18 cellular contexts compared by ENCODE assay signal in genomic region chr7:50367098-50367497, GRCh38.
DNase-seq lines count a peak whose midpoint lies in the region; ATAC-seq, FAIRE-seq and TF ChIP-seq lines count a peak whose summit lies in the region.
"Had no signal": no experiment of that assay in that cellular context is flagged by ENCODE, and none has a peak within 500 bp of the region (broad histone marks: within the 10 kb centered on the region; RNA-seq: fewer than 3 reads in every experiment).

No MANE protein-coding gene starts in this region.

- H3K27me3 ChIP-seq in Peyer's patch (no peaks in the 10 kb centered on the region), GM12878 (replicated peaks in 1 of 2; ENCODE audit: control insufficient read depth in 2 of 2, insufficient read depth in 2 of 2, low read length in 1 of 2) (no peaks in the 10 kb centered on the region), PC-3 (ENCODE audit: low read length) (peaks cover 74% of the 10 kb centered on the region)
- H3K27me3 ChIP-seq: ovary, stomach had no signal

- H2AFZ ChIP-seq in GM12878 (ENCODE audit: control insufficient read depth, low read depth, low read length), result no peak overlapping the region
- no peak overlapping the region for H2AFZ ChIP-seq in PC-3 (ENCODE audit: low read length)

- RAD21 ChIA-PET in GM12878 (lab: Charles Lee; ENCODE audit: unreplicated experiment), result interaction anchor here (0.8 to 10.0 kb wide), 24 partner anchors 10 to 274 kb away, joined by 3 to 124 read pairs (median 11); partner anchors contain the start of genes IKZF1 and ZPBP

- SMC1A ChIA-PET in GM12878 (lab: Charles Lee; ENCODE audit: uncharacterized antibody, unreplicated experiment), result interaction anchor here (0.8 to 10.5 kb wide), 35 partner anchors 9 to 328 kb away, joined by 3 to 274 read pairs (median 8); partner anchors contain the start of genes FIGNL1 and IKZF1

- no peak for TF ChIP-seq RAD21 in GM12878 (IDR thresholded peaks at IDR 0.05; ENCODE audit: insufficient read depth, low read depth, low read length)

- CTCF ChIA-PET in GM12878 (lab: Yijun Ruan, JAX) (interaction anchor here (0.6 to 6.4 kb wide), 27 partner anchors 10 to 248 kb away, joined by 3 to 152 read pairs (median 7); partner anchors contain the start of gene IKZF1), PC-3 (lab: Charles Lee) (no interaction called here)

- H3K79me2 ChIP-seq in GM12878 (ENCODE audit: control insufficient read depth, insufficient read depth, low read length) (no peaks in the 10 kb centered on the region; the same call in 1 of the 2 replicates), PC-3 (ENCODE audit: low read length) (no peaks in the 10 kb centered on the region)

- no peak for TF ChIP-seq POLR2A in Peyer's patch (IDR thresholded peaks at IDR 0.05)
- TF ChIP-seq POLR2A in GM12878 (IDR thresholded peaks at IDR 0.05; ENCODE audit: low read depth, low read length), result no peak
- no peak for TF ChIP-seq POLR2A in GM18505 (IDR thresholded peaks at IDR 0.05; ENCODE audit: borderline replicate concordance, extremely low read depth, insufficient read depth, insufficient read length)

- H3K27ac ChIP-seq in Peyer's patch (peak overlapping the region in 3 of 4 donors; percentile 9 to 59 (median 26)), GM12878 (ENCODE audit: control insufficient read depth, insufficient read depth) (0 out of 2 replicates have a peak overlapping the region, but pooled peaks have one; percentile 15), PC-3 (ENCODE audit: low read length) (no peak overlapping the region)
- H3K27ac ChIP-seq: KMS-11, ovary had no signal

- POLR2A ChIA-PET in GM12878 (lab: Charles Lee), result interaction anchor here (0.9 to 1.2 kb wide), 2 partner anchors 49 to 58 kb away, joined by 3 read pairs; no protein-coding TSS in a partner anchor
- POLR2A ChIA-PET in PC-3 (lab: Charles Lee; ENCODE audit: unreplicated experiment), result no interaction called here

- in situ Hi-C loops in GM12878 (cut with MboI), result no loop called here

- BruUV-seq in GM12878 (replicated peaks; lab: Mats Ljungman, UMichigan), result no TSS peak
- no TSS peak for BruUV-seq in PC-3 (replicated peaks; lab: Mats Ljungman, UMichigan)

- no peaks in the 10 kb centered on the region for H3K9me3 Mint-ChIP-seq in activated naive CD4-positive, alpha-beta T cell treated with anti-CD3 and anti-CD28 coated beads, Interleukin-2, amount 50 U/mL, for 24 hours
- peaks cover 0 to 5% of the 10 kb centered on the region in 2 donors for H3K9me3 Mint-ChIP-seq in stimulated activated naive CD8-positive, alpha-beta T cell treated with anti-CD3 and anti-CD28 coated beads, Interleukin-15, amount 100 ng/mL, for 72 hours

- H3K4me3 ChIP-seq in Peyer's patch (no peak overlapping the region), GM12878 (no peak overlapping the region), PC-3 (ENCODE audit: low read length) (no peak overlapping the region)
- H3K4me3 ChIP-seq: ovary, stomach had no signal

- TF ChIP-seq CTCF in Peyer's patch (IDR thresholded peaks at IDR 0.05) (no peak), GM12878 (IDR thresholded peaks at IDR 0.05 in 2 of 3, conservative IDR thresholded peaks at IDR 0.05 in 1 of 3; ENCODE audit: control insufficient read depth in 2 of 3, extremely low read depth in 1 of 3, insufficient read depth in 1 of 3, low read depth in 3 of 3, low read length in 3 of 3) (no peak), PC-3 (conservative IDR thresholded peaks at IDR 0.05; ENCODE audit: low read depth, low read length) (no peak)

- H3K27me3 Mint-ChIP-seq in activated naive CD4-positive, alpha-beta T cell treated with anti-CD3 and anti-CD28 coated beads, Interleukin-2, amount 50 U/mL, for 24 hours, result no peaks in the 10 kb centered on the region
- H3K27me3 Mint-ChIP-seq in stimulated activated naive CD8-positive, alpha-beta T cell treated with anti-CD3 and anti-CD28 coated beads, Interleukin-15, amount 100 ng/mL, for 72 hours, result no peaks in the 10 kb centered on the region

- H3K9me2 ChIP-seq in PC-3 (replicated peaks; ENCODE audit: low read length), result no peaks in the 10 kb centered on the region

- peaks cover 35% of the 10 kb centered on the region for H3K36me3 Mint-ChIP-seq in activated naive CD4-positive, alpha-beta T cell treated with anti-CD3 and anti-CD28 coated beads, Interleukin-2, amount 50 U/mL, for 24 hours

- H3F3A ChIP-seq in PC-3 (ENCODE audit: low read length, unreplicated experiment), result no peaks in the 10 kb centered on the region

- H3K4me2 ChIP-seq in GM12878 (ENCODE audit: control insufficient read depth, insufficient read depth), result peak overlapping the region; percentile 0; the same call in 1 of the 2 replicates
- H3K4me2 ChIP-seq in PC-3 (ENCODE audit: low read length), result no peak overlapping the region
- H3K4me2 ChIP-seq: KMS-11 had no signal

- no peaks in the 10 kb centered on the region for H3K36me3 ChIP-seq in Peyer's patch
- H3K36me3 ChIP-seq in GM12878 (ENCODE audit: control insufficient read depth in 2 of 2, insufficient read depth in 2 of 2, low read length in 1 of 2), result peaks cover 7 to 19% of the 10 kb centered on the region in 2 experiments; a peak in 3 of 4 replicates
- no peaks in the 10 kb centered on the region; the same call in 1 of the 2 replicates for H3K36me3 ChIP-seq in PC-3 (ENCODE audit: low read depth, low read length)
- H3K36me3 ChIP-seq: ovary had no signal

- intact Hi-C loops in GM12878 (cut with micrococcal nuclease; ENCODE audit: unreplicated experiment), result loop anchor here (5.0 kb wide), 1 partner anchor 245 kb away; no protein-coding TSS in a partner anchor
- intact Hi-C loops in PC-3 (cut with micrococcal nuclease), result no loop called here

- H3K9me3 ChIP-seq in Peyer's patch (no peaks in the 10 kb centered on the region), GM12878 (replicated peaks; ENCODE audit: control insufficient read depth, insufficient read depth, low read length) (peaks cover 3% of the 10 kb centered on the region; the same call in 2 of the 3 replicates), PC-3 (ENCODE audit: low read length) (no peaks in the 10 kb centered on the region)
- H3K9me3 ChIP-seq: ovary had no signal

- ATAC-seq in GM12878 (peak; percentile 12; the same call in 1 of the 3 replicates), PC-3 (no peak), GM18505 (IDR thresholded peaks at IDR 0.05; ENCODE audit: unreplicated experiment) (no peak)
- peak; percentile 61 for ATAC-seq in stimulated activated naive CD8-positive, alpha-beta T cell treated with anti-CD3 and anti-CD28 coated beads, Interleukin-15, amount 100 ng/mL, for 72 hours

- H3K27ac Mint-ChIP-seq in activated naive CD4-positive, alpha-beta T cell treated with anti-CD3 and anti-CD28 coated beads, Interleukin-2, amount 50 U/mL, for 24 hours, result peak overlapping the region; percentile 96
- H3K27ac Mint-ChIP-seq in stimulated activated naive CD8-positive, alpha-beta T cell treated with anti-CD3 and anti-CD28 coated beads, Interleukin-15, amount 100 ng/mL, for 72 hours, result peak overlapping the region; percentile 60 to 72
- H3K27ac Mint-ChIP-seq: HFFc6 had no signal

- H3K9ac ChIP-seq in GM12878 (ENCODE audit: control insufficient read depth, insufficient read depth, low read length) (no peak overlapping the region), PC-3 (ENCODE audit: low read length) (no peak overlapping the region)
- H3K9ac ChIP-seq: KMS-11 had no signal

- 60% methylated on average over 2 of the region's 2 CpGs for WGBS in GM12878 (ENCODE audit: insufficient coverage, insufficient replicate concordance, low lambda C conversion rate, missing lambda C conversion rate)

- no peak for FAIRE-seq in GM12878 (lab: Jason Lieb, UNC)

- no peak for TF ChIP-seq EP300 in GM12878 (IDR thresholded peaks at IDR 0.05; ENCODE audit: borderline replicate concordance in 1 of 2, control insufficient read depth in 1 of 2, low read depth in 2 of 2, low read length in 2 of 2)

- H3K4me3 Mint-ChIP-seq in activated naive CD4-positive, alpha-beta T cell treated with anti-CD3 and anti-CD28 coated beads, Interleukin-2, amount 50 U/mL, for 24 hours, result peak overlapping the region; percentile 63
- H3K4me3 Mint-ChIP-seq in stimulated activated naive CD8-positive, alpha-beta T cell treated with anti-CD3 and anti-CD28 coated beads, Interleukin-15, amount 100 ng/mL, for 72 hours, result peak overlapping the region; percentile 23 to 58
- H3K4me3 Mint-ChIP-seq: HFFc6 had no signal

- H4K20me1 ChIP-seq in GM12878 (ENCODE audit: control insufficient read depth, insufficient read depth) (no peaks in the 10 kb centered on the region), PC-3 (ENCODE audit: low read length) (no peaks in the 10 kb centered on the region)

- DNase-seq in activated naive CD4-positive, alpha-beta T cell treated with anti-CD3 and anti-CD28 coated beads, Interleukin-2, amount 50 U/mL, for 16 hours, result no peak
- no peak for DNase-seq in Peyer's patch
- DNase-seq in GM12878 (ENCODE audit: low read depth, low spot score), result no peak
- peak in 1 of 2 donors; percentile 47 for DNase-seq in stimulated activated naive CD8-positive, alpha-beta T cell treated with anti-CD3 and anti-CD28 coated beads, Interleukin-15, amount 100 ng/mL, for 72 hours
- no peak for DNase-seq in PC-3
- no peak for DNase-seq in SW 1271 (lab: John Stamatoyannopoulos, UW)
- DNase-seq: activated CD4-positive, alpha-beta T cell treated with anti-CD3 and anti-CD28 coated beads, Interleukin-2, amount 50 U/mL, for 1 hour; GF-D8; HFFc6; hypothalamus; NCI-H1436 treated with DMSO at 0.1 percent for 48 hours; ovary; SHP77; stomach; T1000 had no signal

- peaks cover 99% of the 10 kb centered on the region for H3K4me1 Mint-ChIP-seq in activated naive CD4-positive, alpha-beta T cell treated with anti-CD3 and anti-CD28 coated beads, Interleukin-2, amount 50 U/mL, for 24 hours
- peaks cover 98% of the 10 kb centered on the region for H3K4me1 Mint-ChIP-seq in stimulated activated naive CD8-positive, alpha-beta T cell treated with anti-CD3 and anti-CD28 coated beads, Interleukin-15, amount 100 ng/mL, for 72 hours

- H3K4me1 ChIP-seq in Peyer's patch (peaks cover 0 to 4% (median 0%) of the 10 kb centered on the region in 4 donors), GM12878 (ENCODE audit: control insufficient read depth, insufficient read depth, low read length) (peaks cover 23% of the 10 kb centered on the region), PC-3 (ENCODE audit: insufficient read depth, low read length) (no peaks in the 10 kb centered on the region)
- H3K4me1 ChIP-seq: stomach had no signal

Comparison
In these comparisons a context has a peak if more than half of its experiments do, and no peak if none do; other contexts are left out.
1. ATAC-seq: peak in GM12878 (single experiment) and stimulated activated naive CD8-positive, alpha-beta T cell treated with anti-CD3 and anti-CD28 coated beads, Interleukin-15, amount 100 ng/mL, for 72 hours (single experiment); none in PC-3 (single experiment) and GM18505 (single experiment).